Comparison of ENCODE assay signal across 9 cellular contexts in the genomic region with DNA sequence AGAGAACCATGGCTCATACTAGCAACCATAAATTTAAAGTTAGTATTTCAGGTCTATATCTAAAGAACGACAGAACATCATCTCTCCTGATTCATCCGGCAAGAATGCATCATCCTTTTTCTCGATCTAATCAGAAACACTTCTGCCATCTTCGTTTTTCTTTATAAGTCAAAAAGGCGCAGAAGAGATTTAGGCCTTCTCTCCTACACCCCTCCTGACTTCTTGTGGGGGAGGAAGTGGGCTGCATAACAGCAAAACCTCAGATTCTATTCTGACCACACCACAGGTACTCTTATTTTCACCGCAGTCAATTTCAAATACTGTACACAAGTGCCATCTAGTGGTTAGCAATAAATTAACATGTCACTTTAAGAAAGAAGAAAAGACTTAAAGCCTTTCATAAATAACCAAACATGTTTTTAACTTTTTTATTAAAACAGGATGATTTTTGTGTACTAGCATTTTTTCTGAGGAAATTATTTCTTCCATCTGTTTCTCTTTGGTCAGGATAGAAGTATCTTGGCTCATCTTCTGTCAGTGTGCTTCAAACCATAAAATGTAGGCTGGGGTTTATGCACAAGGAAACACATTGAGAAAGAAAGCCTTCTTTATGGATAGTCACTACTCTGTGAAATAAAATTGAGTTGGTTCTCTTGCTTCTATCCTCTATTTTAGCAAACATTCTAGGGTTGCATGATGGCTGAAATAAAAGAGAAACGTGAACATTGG. TPM values are rescaled to one million over a fixed set of nuclear protein-coding genes. Genes with fewer than 3 reads are reported as not detected.
DNase-seq lines count a peak whose midpoint lies in the region; ATAC-seq, FAIRE-seq and TF ChIP-seq lines count a peak whose summit lies in the region.
"Had no signal": no experiment of that assay in that cellular context is flagged by ENCODE, and none has a peak within 500 bp of the region (broad histone marks: within the 10 kb centered on the region; RNA-seq: fewer than 3 reads in every experiment).

No MANE protein-coding gene starts in this region.

- peak; percentile 40 to 62; a peak in 2 of 6 replicates for ATAC-seq in A549
- ATAC-seq in RWPE2 (ENCODE audit: low read depth) = peak; percentile 49; the same call in 2 of the 3 replicates

- H3K27ac ChIP-seq in A549 (no peak overlapping the region), RWPE2 (ENCODE audit: poor library complexity, severe bottlenecking) (no peak overlapping the region), tibial nerve (no peak overlapping the region)
- H3K27ac ChIP-seq: SJCRH30 had no signal

- peak; percentile 58 to 72 for TF ChIP-seq RAD21 in A549 (conservative IDR thresholded peaks at IDR 0.05 in 1 of 2, IDR thresholded peaks at IDR 0.05 in 1 of 2)

- peak; percentile 10 to 18 for DNase-seq in A549 (ENCODE audit: low read depth in 1 of 2, low spot score in 1 of 2)
- DNase-seq in GM03348 (ENCODE audit: low spot score) = peak; percentile 56
- DNase-seq in H54 (ENCODE audit: insufficient read length, low spot score) = peak; percentile 9
- peak; percentile 41 to 52 for DNase-seq in Kasumi-1 (lab: John Stamatoyannopoulos, UW)
- no peak for DNase-seq in RWPE2 (ENCODE audit: low spot score)
- peak; percentile 56 for DNase-seq in cerebellar cortex (ENCODE audit: low spot score)
- peak; percentile 43 to 47 for DNase-seq in lung microvascular endothelial cell (ENCODE audit: low read depth in 2 of 2)
- DNase-seq in tibial nerve (ENCODE audit: low spot score in 2 of 2) = no peak

- H3K4me3 ChIP-seq in A549 (no peak overlapping the region), RWPE2 (ENCODE audit: severe bottlenecking) (peak overlapping the region; percentile 9), tibial nerve (no peak overlapping the region)
- H3K4me3 ChIP-seq: SJCRH30 had no signal

- H3K27me3 ChIP-seq in RWPE2 (ENCODE audit: insufficient read depth, poor library complexity, severe bottlenecking) (no peaks in the 10 kb centered on the region), tibial nerve (no peaks in the 10 kb centered on the region)
- H3K27me3 ChIP-seq: SJCRH30 had no signal

- H3K36me3 ChIP-seq in RWPE2 (ENCODE audit: low read depth) = no peaks in the 10 kb centered on the region
- H3K36me3 ChIP-seq in tibial nerve = no peaks in the 10 kb centered on the region
- H3K36me3 ChIP-seq: SJCRH30 had no signal

- POLR2A ChIA-PET in A549 (lab: Yijun Ruan, JAX) = no interaction called here

- H3K4me1 ChIP-seq in A549 = no peaks in the 10 kb centered on the region
- H3K4me1 ChIP-seq in RWPE2 (ENCODE audit: insufficient read depth, poor library complexity, severe bottlenecking) = no peaks in the 10 kb centered on the region
- H3K4me1 ChIP-seq in tibial nerve = no peaks in the 10 kb centered on the region
- H3K4me1 ChIP-seq: SJCRH30 had no signal

- TF ChIP-seq CTCF in A549 (IDR thresholded peaks at IDR 0.05) (peak; percentile 59), RWPE2 (IDR thresholded peaks at IDR 0.05; ENCODE audit: poor library complexity, severe bottlenecking) (peak; percentile 88), tibial nerve (IDR thresholded peaks at IDR 0.05) (peak; percentile 43 to 67 (median 56))

- peak overlapping the region; percentile 17; the same call in 1 of the 3 replicates for H3K4me2 ChIP-seq in A549

- TF ChIP-seq EP300 in A549 (IDR thresholded peaks at IDR 0.05) (no peak), tibial nerve (IDR thresholded peaks at IDR 0.05) (no peak)

- CTCF ChIA-PET in A549 (lab: Yijun Ruan, JAX) = no interaction called here

- FAIRE-seq in A549 (lab: Jason Lieb, UNC) (no peak), H54 (lab: Jason Lieb, UNC) (no peak)

- 10% methylated on average over 7 of the region's 7 CpGs for WGBS in A549 (ENCODE audit: missing lambda C conversion rate)
- WGBS in tibial nerve, 2 donors = 35 to 39% methylated on average over 7 of the region's 7 CpGs

- H3K9me3 ChIP-seq in A549 (no peaks in the 10 kb centered on the region), RWPE2 (ENCODE audit: severe bottlenecking) (no peaks in the 10 kb centered on the region), tibial nerve (no peaks in the 10 kb centered on the region)
- H3K9me3 ChIP-seq: SJCRH30 had no signal

- no peak for TF ChIP-seq POLR2A in A549 (IDR thresholded peaks at IDR 0.05; ENCODE audit: low read length)
- no peak for TF ChIP-seq POLR2A in H54 (IDR thresholded peaks at IDR 0.05; ENCODE audit: low read depth, low read length)
- TF ChIP-seq POLR2A in tibial nerve (IDR thresholded peaks at IDR 0.05) = no peak

TF ChIP-seq in A549, 52 proteins besides CTCF, POLR2A, EP300 and RAD21:
- TF ChIP-seq EHMT2 (IDR thresholded peaks at IDR 0.05; ENCODE audit: low read depth) (no peak), SMC3 (IDR thresholded peaks at IDR 0.05) (peak; percentile 49)

RNA-seq across cellular contexts. Expression of a gene that starts 48.3 kb away (rescaled TPM):
- polyA plus RNA-seq in A549 (2011; rRNA removed) (30.7 and 36.0 TPM in 2 replicates), A549 (2017; fragmentation: RNase III; extraction: RNeasy Plus Mini Kit Qiagen cat#74134 plus additional on column Dnase treatment) (18.1 to 18.8 TPM (median 18.6 TPM) in 3 replicates)
- 8.7 and 11.3 TPM in 2 replicates for polyA plus RNA-seq in A549 (2012; cell fraction: cytosol; rRNA removed)
- polyA plus RNA-seq in A549 (2012; cell fraction: nucleus; rRNA removed) = 4.0 and 6.3 TPM in 2 replicates
- 18.6 and 19.8 TPM in 2 replicates for polyA minus RNA-seq in A549 (2011; rRNA and poly(A)+ RNA removed)
- total RNA-seq in lung microvascular endothelial cell (18.5 and 26.8 TPM in 2 replicates), tibial nerve (10 to 100 TPM; 46.7 to 87.7 (median 52.5) TPM)

Comparison
In these comparisons a context has a peak if more than half of its experiments do, and no peak if none do; other contexts are left out.
1. DNase-seq: peak in A549 (2 of 2), GM03348 (single experiment), H54 (single experiment), Kasumi-1 (2 of 2), cerebellar cortex (single experiment) and lung microvascular endothelial cell (2 of 2); none in RWPE2 (single experiment) and tibial nerve (0 of 2).
2. Peak in every context shown above with its lines, with median percentiles within 50 percentile points of each other: CTCF ChIP-seq.